ENCODE assay signal across 15 cellular contexts in genomic region chr4:2672700-2673099, GRCh38.
A peak's percentile ranks its signal among the peaks of the same experiment; 100 is the strongest.
DNase-seq lines count a peak whose midpoint lies in the region; ATAC-seq and TF ChIP-seq lines count a peak whose summit lies in the region.
"Had no signal": no experiment of that assay in that cellular context is flagged by ENCODE, and none has a peak within 500 bp of the region (broad histone marks: within the 10 kb centered on the region; RNA-seq: fewer than 3 reads in every experiment).

No MANE protein-coding gene starts in this region.

- no peaks in the 10 kb centered on the region for H3K9me3 Mint-ChIP-seq in natural killer cell treated with Interleukin-12 subunit alpha and Interleukin-12 subunit beta and Interleukin-15 and Interleukin-18, amount 100 ng/mL, for 72 hours
- H3K9me3 Mint-ChIP-seq in natural killer cell (peaks cover 0 to 6% of the 10 kb centered on the region in 2 donors), chondrocyte (ENCODE audit: low read depth) (no peaks in the 10 kb centered on the region)

- no TSS peak for BruUV-seq in OCI-LY7 (replicated peaks; lab: Mats Ljungman, UMichigan)

- no peak overlapping the region for H3K4me2 ChIP-seq in OCI-LY7 (ENCODE audit: low read length)

- H3K4me3 ChIP-seq in OCI-LY7 (ENCODE audit: low read depth, low read length, poor library complexity, severe bottlenecking) (no peak overlapping the region), left ventricle myocardium inferior (no peak overlapping the region)
- H3K4me3 ChIP-seq: right atrium auricular region, stomach had no signal

- TF ChIP-seq CTCF in natural killer cell (IDR thresholded peaks at IDR 0.05) (no peak), OCI-LY7 (conservative IDR thresholded peaks at IDR 0.05; ENCODE audit: low read length) (no peak), chondrocyte (IDR thresholded peaks at IDR 0.05) (no peak), left ventricle myocardium inferior (IDR thresholded peaks at IDR 0.05; ENCODE audit: borderline replicate concordance) (no peak)

- TF ChIP-seq POLR2A in erythroblast (IDR thresholded peaks at IDR 0.05; ENCODE audit: low read length): no peak

- no peaks in the 10 kb centered on the region for H3K9me3 ChIP-seq in OCI-LY7 (ENCODE audit: low read length)
- H3K9me3 ChIP-seq in left ventricle myocardium inferior (replicated peaks): no peaks in the 10 kb centered on the region
- H3K9me3 ChIP-seq: right atrium auricular region, stomach had no signal

- H3K27ac ChIP-seq in OCI-LY7 (ENCODE audit: low read depth, low read length, poor library complexity, severe bottlenecking) (peak overlapping the region; percentile 8), left ventricle myocardium inferior (replicated peaks) (no peak overlapping the region)
- H3K27ac ChIP-seq: right atrium auricular region had no signal

- CTCF ChIA-PET in OCI-LY7 (lab: Charles Lee; ENCODE audit: unreplicated experiment): no interaction called here

- no peaks in the 10 kb centered on the region for H3K9me2 ChIP-seq in OCI-LY7 (ENCODE audit: insufficient read depth, low read length)

- H3K27me3 Mint-ChIP-seq in natural killer cell treated with Interleukin-12 subunit alpha and Interleukin-12 subunit beta and Interleukin-15 and Interleukin-18, amount 100 ng/mL, for 72 hours: no peaks in the 10 kb centered on the region
- H3K27me3 Mint-ChIP-seq in natural killer cell (ENCODE audit: low read depth in 2 of 2) (no peaks in the 10 kb centered on the region), chondrocyte (ENCODE audit: low read depth) (no peaks in the 10 kb centered on the region)

- H3K79me2 ChIP-seq in OCI-LY7 (ENCODE audit: insufficient read depth, low read depth, low read length): no peaks in the 10 kb centered on the region

- peaks cover 35% of the 10 kb centered on the region for H3K4me1 ChIP-seq in OCI-LY7 (ENCODE audit: insufficient read depth, low read length, poor library complexity, severe bottlenecking)
- H3K4me1 ChIP-seq in left ventricle myocardium inferior: peaks cover 28% of the 10 kb centered on the region

- H2AFZ ChIP-seq in OCI-LY7 (ENCODE audit: low read length): no peak overlapping the region

- H3K36me3 ChIP-seq in OCI-LY7 (ENCODE audit: insufficient read depth, low read length) (peaks cover 64% of the 10 kb centered on the region), left ventricle myocardium inferior (peaks cover 83% of the 10 kb centered on the region)

- peaks cover 39% of the 10 kb centered on the region for H3K36me3 Mint-ChIP-seq in natural killer cell treated with Interleukin-12 subunit alpha and Interleukin-12 subunit beta and Interleukin-15 and Interleukin-18, amount 100 ng/mL, for 72 hours
- H3K36me3 Mint-ChIP-seq in natural killer cell (peaks cover 18% of the 10 kb centered on the region), chondrocyte (ENCODE audit: low read depth) (peaks cover 34% of the 10 kb centered on the region)

- H3K27ac Mint-ChIP-seq in natural killer cell treated with Interleukin-12 subunit alpha and Interleukin-12 subunit beta and Interleukin-15 and Interleukin-18, amount 100 ng/mL, for 72 hours: peak overlapping the region; percentile 60 to 66
- peak overlapping the region in 1 of 2 donors; percentile 75 for H3K27ac Mint-ChIP-seq in natural killer cell
- peak overlapping the region; percentile 70 for H3K27ac Mint-ChIP-seq in chondrocyte (ENCODE audit: unreplicated experiment)

- intact Hi-C loops in natural killer cell (cut with micrococcal nuclease): no loop called here
- intact Hi-C loops in OCI-LY7 (cut with micrococcal nuclease; ENCODE audit: unreplicated experiment): no loop called here
- intact Hi-C loops in left ventricle myocardium inferior (cut with micrococcal nuclease): no loop called here

- DNase-seq in natural killer cell treated with Interleukin-12 subunit alpha and Interleukin-12 subunit beta and Interleukin-15 and Interleukin-18, amount 100 ng/mL, for 72 hours (ENCODE audit: low spot score): no peak
- no peak for DNase-seq in natural killer cell
- DNase-seq in OCI-LY7 (ENCODE audit: low spot score): peak; percentile 16
- DNase-seq in chondrocyte (ENCODE audit: low spot score): no peak
- no peak for DNase-seq in left ventricle myocardium inferior
- DNase-seq in erythroblast (lab: John Stamatoyannopoulos, UW): no peak
- DNase-seq: activated effector memory CD4-positive, alpha-beta T cell treated with Interleukin-2 at 50 U/mL for 16 hours; hypothalamus; kidney; NCI-H2081 treated with DMSO at 0.1 percent for 48 hours; NCI-H526; stomach had no signal

- H3K27me3 ChIP-seq in left ventricle myocardium inferior (ENCODE audit: low read depth): no peaks in the 10 kb centered on the region
- H3K27me3 ChIP-seq: right atrium auricular region, stomach had no signal

- POLR2A ChIA-PET in OCI-LY7 (lab: Charles Lee): interaction anchor here (0.7 to 1.3 kb wide), 2 partner anchors 11 to 74 kb away, joined by 3 to 5 read pairs; no protein-coding TSS in a partner anchor

- H3K4me1 Mint-ChIP-seq in natural killer cell treated with Interleukin-12 subunit alpha and Interleukin-12 subunit beta and Interleukin-15 and Interleukin-18, amount 100 ng/mL, for 72 hours (ENCODE audit: low read depth in 2 of 2): peaks cover 42 to 48% of the 10 kb centered on the region in 2 donors
- peaks cover 39 to 58% of the 10 kb centered on the region in 2 donors for H3K4me1 Mint-ChIP-seq in natural killer cell
- H3K4me1 Mint-ChIP-seq in chondrocyte (ENCODE audit: low read depth): peaks cover 38% of the 10 kb centered on the region

- H4K20me1 ChIP-seq in OCI-LY7 (ENCODE audit: insufficient read depth, low read length): no peaks in the 10 kb centered on the region

- no peak overlapping the region for H3K4me3 Mint-ChIP-seq in natural killer cell treated with Interleukin-12 subunit alpha and Interleukin-12 subunit beta and Interleukin-15 and Interleukin-18, amount 100 ng/mL, for 72 hours
- H3K4me3 Mint-ChIP-seq in natural killer cell (no peak overlapping the region), chondrocyte (ENCODE audit: unreplicated experiment) (no peak overlapping the region)

- ATAC-seq in natural killer cell treated with Interleukin-12 subunit alpha and Interleukin-12 subunit beta and Interleukin-15 and Interleukin-18, amount 100 ng/mL, for 72 hours: no peak
- ATAC-seq in natural killer cell: no peak
- no peak for ATAC-seq in GM21528 (IDR thresholded peaks at IDR 0.05; ENCODE audit: low FRiP score, unreplicated experiment)
- ATAC-seq in HG02938 (IDR thresholded peaks at IDR 0.05; ENCODE audit: unreplicated experiment): no peak
